In the genomic region with DNA sequence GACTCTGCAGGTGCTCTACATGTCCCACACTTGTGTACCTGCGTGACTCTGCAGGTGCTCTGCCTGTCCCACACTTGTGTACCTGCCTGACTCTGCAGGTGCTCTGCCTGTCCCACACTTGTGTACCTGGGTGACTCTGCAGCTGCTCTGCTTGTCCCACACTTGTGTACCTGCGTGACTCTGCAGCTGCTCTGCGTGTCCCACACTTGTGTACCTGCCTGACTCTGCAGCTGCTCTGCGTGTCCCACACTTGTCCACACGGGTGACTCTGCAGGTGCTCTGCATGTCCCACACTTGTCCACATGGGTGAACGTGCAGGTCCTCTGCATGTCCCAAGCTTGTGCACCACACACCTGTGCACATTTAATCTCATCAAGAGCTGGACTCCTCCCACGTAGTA, we compare ENCODE assay signal across 24 cellular contexts.
DNase-seq lines count a peak whose midpoint lies in the region; FAIRE-seq and TF ChIP-seq lines count a peak whose summit lies in the region.
"Had no signal": no experiment of that assay in that cellular context is flagged by ENCODE, and none has a peak within 500 bp of the region (broad histone marks: within the 10 kb centered on the region; RNA-seq: fewer than 3 reads in every experiment).

No MANE protein-coding gene starts in this region.

- no peaks in the 10 kb centered on the region for H3K27me3 ChIP-seq in bronchial epithelial cell (ENCODE audit: control insufficient read depth, insufficient read depth, low read length)
- no peaks in the 10 kb centered on the region for H3K27me3 ChIP-seq in small intestine (ENCODE audit: control insufficient read depth in 2 of 2, insufficient read depth in 2 of 2, low read length in 2 of 2)
- H3K27me3 ChIP-seq in suprapubic skin, result no peaks in the 10 kb centered on the region
- H3K27me3 ChIP-seq: BE2C had no signal

- peak overlapping the region; percentile 14; the same call in 1 of the 2 replicates for H3K27ac ChIP-seq in VCaP
- H3K27ac ChIP-seq in small intestine (ENCODE audit: low read depth in 1 of 2, low read length in 1 of 2), result no peak overlapping the region
- H3K27ac ChIP-seq in suprapubic skin, result no peak overlapping the region
- H3K27ac ChIP-seq: BLaER1 had no signal

- no peak for TF ChIP-seq POLR2A in suprapubic skin (IDR thresholded peaks at IDR 0.05)

- H3K4me3 ChIP-seq in bronchial epithelial cell (ENCODE audit: low read depth, low read length) (no peak overlapping the region), small intestine (ENCODE audit: low read depth in 1 of 2, low read length in 2 of 2) (no peak overlapping the region), suprapubic skin (no peak overlapping the region)
- H3K4me3 ChIP-seq: BLaER1 had no signal

- TF ChIP-seq EP300 in suprapubic skin (IDR thresholded peaks at IDR 0.05), result no peak

- peak; percentile 47 for FAIRE-seq in bronchial epithelial cell (lab: Jason Lieb, UNC)
- FAIRE-seq in small intestine (lab: Jason Lieb, UNC), result no peak
- FAIRE-seq in urothelium cell line (lab: Jason Lieb, UNC), result peak; percentile 91
- FAIRE-seq: A204.1, G401.6, GM19239 had no signal

- H3K9me3 ChIP-seq in small intestine (ENCODE audit: control insufficient read depth, low read depth), result no peaks in the 10 kb centered on the region
- H3K9me3 ChIP-seq in suprapubic skin, result no peaks in the 10 kb centered on the region
- H3K9me3 ChIP-seq: BE2C, BLaER1 had no signal

- TF ChIP-seq CTCF in VCaP (conservative IDR thresholded peaks at IDR 0.05) (no peak), bronchial epithelial cell (IDR thresholded peaks at IDR 0.05; ENCODE audit: insufficient read depth, low read length, severe bottlenecking) (no peak), suprapubic skin (IDR thresholded peaks at IDR 0.05) (no peak)

- H3K36me3 ChIP-seq in bronchial epithelial cell (ENCODE audit: control insufficient read depth, insufficient read depth, low read length) (no peaks in the 10 kb centered on the region), small intestine (ENCODE audit: control insufficient read depth in 2 of 2, insufficient read depth in 2 of 2, low read length in 2 of 2) (no peaks in the 10 kb centered on the region), suprapubic skin (no peaks in the 10 kb centered on the region)
- H3K36me3 ChIP-seq: BE2C, BLaER1 had no signal

- H3K4me1 ChIP-seq in small intestine (ENCODE audit: control insufficient read depth in 2 of 2, insufficient read depth in 1 of 2, low read depth in 1 of 2, low read length in 1 of 2) (peaks cover 0 to 2% of the 10 kb centered on the region in 2 donors), suprapubic skin (peaks cover 5% of the 10 kb centered on the region)
- H3K4me1 ChIP-seq: BE2C had no signal

- WGBS in small intestine, 3 donors, result 55 to 77% (median 66%) methylated on average over 7 of the region's 7 CpGs
- WGBS in suprapubic skin, result 64% methylated on average over 7 of the region's 7 CpGs

- DNase-seq in bronchial epithelial cell (ENCODE audit: low read depth) (no peak), small intestine (peak; percentile 26), urothelium cell line (ENCODE audit: low spot score) (no peak), OCI-M1 (lab: John Stamatoyannopoulos, UW) (no peak), HuH-7 (ENCODE audit: low spot score) (no peak), suprapubic skin (ENCODE audit: low spot score in 2 of 2) (no peak), DMS53 (lab: John Stamatoyannopoulos, UW) (no peak)
- DNase-seq: 8988T; ACHN; BE2C; C1 segment of cervical spinal cord; CD4-positive, alpha-beta memory T cell; CD4-positive, CD25-positive, alpha-beta regulatory T cell; CD8-positive, alpha-beta memory T cell; COR-L47; DMS 273 treated with DMSO at 0.1 percent for 48 hours; DMS153; DMS79 treated with DMSO at 0.1 percent for 48 hours; GF-D8 had no signal
